Comparison of ENCODE assay signal across 38 cellular contexts in the genomic region with DNA sequence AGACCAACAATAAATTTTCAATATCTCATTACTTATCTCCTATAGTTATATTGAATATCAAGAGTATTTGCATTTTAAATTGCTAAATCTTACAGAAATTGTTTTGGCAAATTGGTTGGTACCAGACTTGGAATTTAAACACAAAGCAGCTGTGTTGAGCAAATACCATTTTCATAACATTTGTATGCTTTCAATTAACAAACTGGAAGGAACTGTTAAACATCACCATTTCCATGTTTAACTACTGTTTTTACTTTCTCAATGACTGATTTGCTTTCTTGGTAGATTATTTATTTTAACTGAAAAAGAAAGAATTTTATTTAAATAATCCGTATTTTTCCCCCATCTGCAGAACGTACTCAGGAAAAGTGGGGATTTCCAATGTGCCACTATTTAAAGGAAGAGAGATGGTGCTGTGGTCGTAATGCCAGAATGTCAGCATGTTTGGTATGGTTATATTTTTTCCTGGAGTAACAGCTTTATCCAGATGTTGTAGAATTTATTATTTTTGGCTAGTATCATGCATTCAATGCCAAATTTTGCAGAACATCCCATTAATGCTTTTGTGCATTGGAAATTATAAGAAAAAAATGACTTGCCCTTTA.
"Had no signal": no experiment of that assay in that cellular context is flagged by ENCODE, and none has a peak within 500 bp of the region (broad histone marks: within the 10 kb centered on the region; RNA-seq: fewer than 3 reads in every experiment).

No MANE protein-coding gene starts in this region.

- FAIRE-seq: bronchial epithelial cell had no signal

- H3K27me3 ChIP-seq: adrenal gland, Peyer's patch had no signal

- H3K36me3 ChIP-seq: adrenal gland, Peyer's patch, WERI-Rb-1 had no signal

- H3K4me3 Mint-ChIP-seq: activated CD4-positive, alpha-beta memory T cell treated with anti-CD3 and anti-CD28 coated beads, Interleukin-2, amount 10 ng/mL, durations not matched to agents 7 days and 5 days; activated CD8-positive, alpha-beta memory T cell treated with anti-CD3 and anti-CD28 coated beads, Interleukin-2, amount 10 ng/mL, durations not matched to agents 7 days and 5 days; activated naive CD4-positive, alpha-beta T cell treated with anti-CD3 and anti-CD28 coated beads, Interleukin-2, amount 50 U/mL, for 24 hours; activated naive CD8-positive, alpha-beta T cell treated with anti-CD3 and anti-CD28 coated beads, Interleukin-2, amount 10 ng/mL, durations not matched to agents 7 days and 5 days; activated T-helper 17 cell treated with anti-CD3 and anti-CD28 coated beads, Interleukin-2, amount 50 U/mL, for 72 hours; brain had no signal

- H3K9me3 Mint-ChIP-seq: activated CD4-positive, alpha-beta memory T cell treated with anti-CD3 and anti-CD28 coated beads, Interleukin-2, amount 10 ng/mL, durations not matched to agents 7 days and 5 days; activated naive CD4-positive, alpha-beta T cell treated with anti-CD3 and anti-CD28 coated beads, Interleukin-2, amount 50 U/mL, for 24 hours; activated naive CD8-positive, alpha-beta T cell treated with anti-CD3 and anti-CD28 coated beads, Interleukin-2, amount 10 ng/mL, durations not matched to agents 7 days and 5 days; activated T-helper 17 cell treated with anti-CD3 and anti-CD28 coated beads, Interleukin-2, amount 50 U/mL, for 72 hours; brain had no signal

- H3K4me1 ChIP-seq: adrenal gland, Peyer's patch had no signal

- H3K4me3 ChIP-seq: adrenal gland, Peyer's patch had no signal

- DNase-seq: activated CD4-positive, alpha-beta memory T cell treated with anti-CD3 and anti-CD28 coated beads, Interleukin-2, amount 10 ng/mL, durations not matched to agents 7 days and 5 days; activated CD4-positive, alpha-beta T cell treated with anti-CD3 and anti-CD28 coated beads for 1 hour; activated CD4-positive, alpha-beta T cell treated with anti-CD3 and anti-CD28 coated beads for 48 hours; activated CD4-positive, CD25-positive, alpha-beta regulatory T cell; activated CD8-positive, alpha-beta memory T cell treated with anti-CD3 and anti-CD28 coated beads for 24 hours; activated CD8-positive, alpha-beta memory T cell treated with anti-CD3 and anti-CD28 coated beads, Interleukin-2, amount 10 ng/mL, durations not matched to agents 7 days and 5 days; activated CD8-positive, alpha-beta memory T cell treated with anti-CD3 and anti-CD28 coated beads, Interleukin-2, amount 50 U/mL, for 48 hours; activated effector memory CD4-positive, alpha-beta T cell treated with anti-CD3 and anti-CD28 coated beads, Interleukin-2, amount 50 U/mL, for 16 hours; activated naive CD4-positive, alpha-beta T cell; activated naive CD8-positive, alpha-beta T cell treated with anti-CD3 and anti-CD28 coated beads, Interleukin-2, amount 10 ng/mL, durations not matched to agents 7 days and 5 days; activated T-cell treated with anti-CD3 and anti-CD28 coated beads, Interleukin-2, amount 50 U/mL, for 48 hours; adrenal gland; caudate nucleus; cerebellar nuclear complex; NCI-H1092 treated with DMSO at 0.1 percent for 48 hours; NCI-H146; NCI-H187; NCI-H2029 treated with DMSO at 0.1 percent for 48 hours; NCI-H2107; NCI-H2171 treated with DMSO at 0.1 percent for 48 hours; NCI-H2227 treated with DMSO at 0.1 percent for 48 hours; NCI-H446 treated with DMSO at 0.1 percent for 48 hours; NCI-H524; NCI-H69; NCI-H82; NK-92 treated with Interleukin-12 subunit alpha and Interleukin-12 subunit beta, amount 100 ng/mL, for 24 hours; PC-3; Peyer's patch; SIG-M5; SW 1271; T1000; WERI-Rb-1 had no signal

- H3K36me3 Mint-ChIP-seq: activated CD8-positive, alpha-beta memory T cell treated with anti-CD3 and anti-CD28 coated beads, Interleukin-2, amount 10 ng/mL, durations not matched to agents 7 days and 5 days; activated naive CD8-positive, alpha-beta T cell treated with anti-CD3 and anti-CD28 coated beads, Interleukin-2, amount 10 ng/mL, durations not matched to agents 7 days and 5 days; brain had no signal

- H3K4me1 Mint-ChIP-seq: activated CD4-positive, alpha-beta memory T cell treated with anti-CD3 and anti-CD28 coated beads, Interleukin-2, amount 10 ng/mL, durations not matched to agents 7 days and 5 days; activated CD8-positive, alpha-beta memory T cell treated with anti-CD3 and anti-CD28 coated beads, Interleukin-2, amount 10 ng/mL, durations not matched to agents 7 days and 5 days; activated naive CD8-positive, alpha-beta T cell treated with anti-CD3 and anti-CD28 coated beads, Interleukin-2, amount 10 ng/mL, durations not matched to agents 7 days and 5 days; activated T-helper 17 cell treated with anti-CD3 and anti-CD28 coated beads, Interleukin-2, amount 50 U/mL, for 72 hours; brain had no signal

- ATAC-seq: activated CD8-positive, alpha-beta memory T cell treated with anti-CD3 and anti-CD28 coated beads, Interleukin-2, amount 10 ng/mL, durations not matched to agents 7 days and 5 days; activated T-helper 17 cell treated with anti-CD3 and anti-CD28 coated beads, Interleukin-2, amount 50 U/mL, for 72 hours; PC-3; Right ventricle myocardium inferior had no signal

- H3K27me3 Mint-ChIP-seq: activated CD4-positive, alpha-beta memory T cell treated with anti-CD3 and anti-CD28 coated beads, Interleukin-2, amount 10 ng/mL, durations not matched to agents 7 days and 5 days; activated CD8-positive, alpha-beta memory T cell treated with anti-CD3 and anti-CD28 coated beads, Interleukin-2, amount 10 ng/mL, durations not matched to agents 7 days and 5 days; activated naive CD4-positive, alpha-beta T cell treated with anti-CD3 and anti-CD28 coated beads, Interleukin-2, amount 50 U/mL, for 24 hours; activated naive CD8-positive, alpha-beta T cell treated with anti-CD3 and anti-CD28 coated beads, Interleukin-2, amount 10 ng/mL, durations not matched to agents 7 days and 5 days; activated T-helper 17 cell treated with anti-CD3 and anti-CD28 coated beads, Interleukin-2, amount 50 U/mL, for 72 hours; brain had no signal

- H3K9me3 ChIP-seq: adrenal gland, Peyer's patch had no signal

- H3K27ac Mint-ChIP-seq: activated CD4-positive, alpha-beta memory T cell treated with anti-CD3 and anti-CD28 coated beads, Interleukin-2, amount 10 ng/mL, durations not matched to agents 7 days and 5 days; activated CD8-positive, alpha-beta memory T cell treated with anti-CD3 and anti-CD28 coated beads, Interleukin-2, amount 10 ng/mL, durations not matched to agents 7 days and 5 days; activated naive CD4-positive, alpha-beta T cell treated with anti-CD3 and anti-CD28 coated beads, Interleukin-2, amount 50 U/mL, for 24 hours; activated naive CD8-positive, alpha-beta T cell treated with anti-CD3 and anti-CD28 coated beads, Interleukin-2, amount 10 ng/mL, durations not matched to agents 7 days and 5 days; activated T-helper 17 cell treated with anti-CD3 and anti-CD28 coated beads, Interleukin-2, amount 50 U/mL, for 72 hours; brain had no signal

- H3K27ac ChIP-seq: adrenal gland, Peyer's patch, RWPE1, WERI-Rb-1 had no signal
